In the genomic region with DNA sequence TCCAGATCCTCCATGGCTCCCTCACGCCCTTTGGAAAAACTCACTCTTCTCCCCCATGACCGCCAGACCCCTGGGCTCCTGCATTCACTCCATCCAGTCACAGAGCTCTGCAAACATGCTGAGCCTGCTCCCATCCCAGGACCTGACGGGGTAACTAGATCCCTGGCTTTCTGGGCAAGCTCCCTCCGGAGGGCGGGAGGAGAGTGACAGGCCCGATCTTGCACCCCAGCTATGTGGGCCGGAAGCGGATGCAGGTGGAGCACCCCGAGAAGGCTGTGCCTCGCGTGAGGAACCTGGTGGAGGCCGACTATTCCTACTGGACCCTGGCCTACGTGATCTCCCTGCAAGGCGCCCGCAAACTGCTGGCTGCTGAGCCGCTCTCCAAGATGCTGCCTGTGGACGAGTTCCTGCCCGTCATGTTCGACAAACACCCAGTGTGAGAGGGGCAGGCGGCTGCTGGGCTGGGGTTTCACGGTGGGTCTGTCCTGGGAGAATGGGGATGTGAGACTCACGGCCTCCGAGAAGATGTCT, we compare ENCODE assay signal across 1 cellular context.
A peak's percentile ranks its signal among the peaks of the same experiment; 100 is the strongest.
TF ChIP-seq lines count a peak whose summit lies in the region.

No MANE protein-coding gene starts in this region.

TF ChIP-seq in WTC11, 78 proteins besides CTCF, POLR2A, EP300 and RAD21 (continued from another document):
- TF ChIP-seq FOXP1 (CRISPR knock-in tag; IDR thresholded peaks at IDR 0.05; ENCODE audit: borderline replicate concordance) = 0 out of 2 replicates have a peak, but pooled peaks have one; percentile 26
